In the genomic region with DNA sequence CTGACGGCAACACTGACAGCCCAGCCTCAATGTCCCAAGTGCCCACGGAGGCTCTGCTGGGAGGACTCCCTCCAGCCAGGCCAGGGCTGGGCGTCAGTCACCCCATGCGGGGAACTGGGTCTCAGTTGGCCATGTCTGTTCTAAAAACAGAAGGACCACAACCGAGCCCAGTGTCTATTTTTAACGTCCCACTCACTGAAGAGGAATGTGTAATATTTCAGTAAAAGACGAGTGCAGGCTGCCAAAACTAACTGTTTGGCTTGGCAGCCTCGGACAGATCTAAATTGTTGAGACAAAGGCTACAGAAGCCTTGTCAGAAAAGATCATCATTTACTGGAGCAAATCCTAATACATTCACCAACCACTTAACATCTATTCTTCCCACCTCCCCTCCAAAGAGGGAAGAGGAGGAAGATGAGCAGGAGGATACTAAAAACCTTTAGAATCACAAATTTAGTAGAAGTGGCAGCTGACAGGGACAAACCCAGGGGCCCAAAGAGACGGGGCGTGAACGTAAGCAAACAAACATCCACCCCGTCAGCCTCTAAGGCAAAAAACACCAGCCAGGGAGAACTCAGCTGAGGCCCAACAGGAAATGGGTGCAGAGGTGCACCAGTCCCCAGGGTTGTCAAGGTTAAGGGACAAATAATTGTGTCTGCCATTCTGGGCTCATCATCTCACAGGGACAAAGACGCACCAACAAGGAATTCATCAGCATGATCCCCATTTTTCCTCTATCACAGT, we compare ENCODE assay signal across 9 cellular contexts. TPM values are rescaled to one million over a fixed set of nuclear protein-coding genes. Genes with fewer than 3 reads are reported as not detected.
DNase-seq lines count a peak whose midpoint lies in the region; ATAC-seq and TF ChIP-seq lines count a peak whose summit lies in the region.
"Had no signal": no experiment of that assay in that cellular context is flagged by ENCODE, and none has a peak within 500 bp of the region (broad histone marks: within the 10 kb centered on the region; RNA-seq: fewer than 3 reads in every experiment).

No MANE protein-coding gene starts in this region.

- H3K27me3 ChIP-seq in adrenal gland (no peaks in the 10 kb centered on the region), heart right ventricle (no peaks in the 10 kb centered on the region)

- DNase-seq in GM03348 (ENCODE audit: low spot score) (peak; percentile 89), adrenal gland (peak; percentile 47 to 92 (median 79)), heart right ventricle (peak; percentile 57 to 88), skeletal muscle cell (ENCODE audit: low read depth) (peak; percentile 79), iPS-NIHi7 (ENCODE audit: extremely low spot score) (no peak), SW480 (ENCODE audit: low spot score) (no peak)
- no peak for DNase-seq in activated CD4-positive, alpha-beta T cell treated with anti-CD3 and anti-CD28 coated beads, Interleukin-2, amount 50 U/mL, for 48 hours

- TF ChIP-seq POLR2A in adrenal gland (IDR thresholded peaks at IDR 0.05), result no peak

- H3K4me3 ChIP-seq in adrenal gland, result no peak overlapping the region
- H3K4me3 ChIP-seq in heart right ventricle, result peak overlapping the region in 1 of 10 donors; percentile 4
- no peak overlapping the region for H3K4me3 ChIP-seq in skeletal muscle cell (ENCODE audit: low read depth, low read length)

- H3K27ac ChIP-seq in adrenal gland (peak overlapping the region in 4 of 5 donors; percentile 6 to 80 (median 44)), heart right ventricle (peak overlapping the region; percentile 72 to 94 (median 83))
- H3K27ac ChIP-seq: KMS-11 had no signal

- WGBS in adrenal gland, 4 donors, result 40 to 48% (median 43%) methylated on average over 11 to 13 of the region's 13 CpGs
- WGBS in heart right ventricle, 2 donors, result 11 to 23% methylated on average over 13 of the region's 13 CpGs

- intact Hi-C loops in adrenal gland (cut with DNase I) (no loop called here), heart right ventricle (cut with DNase I) (loop anchor here in 1 of 10 donors (2.0 kb wide), 1 partner anchor 13 kb away; no protein-coding TSS in a partner anchor)

- H3K36me3 ChIP-seq in adrenal gland (replicated peaks in 1 of 2) (no peaks in the 10 kb centered on the region), heart right ventricle (peaks cover 0 to 46% (median 10%) of the 10 kb centered on the region in 9 donors)

- no peak for TF ChIP-seq CTCF in adrenal gland (IDR thresholded peaks at IDR 0.05)
- TF ChIP-seq CTCF in heart right ventricle (IDR thresholded peaks at IDR 0.05), result no peak

- no peaks in the 10 kb centered on the region for H3K9me3 ChIP-seq in adrenal gland (replicated peaks in 1 of 3)
- H3K9me3 ChIP-seq in heart right ventricle, result peaks cover 0 to 10% (median 0%) of the 10 kb centered on the region in 11 donors

- ATAC-seq in heart right ventricle, result peak; percentile 89 to 96 (median 93)
- no peak for ATAC-seq in HG03097 (IDR thresholded peaks at IDR 0.05; ENCODE audit: low FRiP score, unreplicated experiment)

- H3K4me1 ChIP-seq in adrenal gland (replicated peaks in 1 of 2) (peaks cover 16 to 23% of the 10 kb centered on the region in 2 donors), heart right ventricle (peaks cover 28 to 72% (median 59%) of the 10 kb centered on the region in 9 donors)

RNA-seq across cellular contexts. Expression of a gene that starts 18.7 kb away (rescaled TPM):
- 10 to 100 TPM; 18.3 to 59.4 (median 41.4) TPM for total RNA-seq in adrenal gland
- polyA plus RNA-seq in adrenal gland, result 10 to 100 TPM; 15.2 to 22.8 (median 17.7) TPM
- total RNA-seq in heart right ventricle, result 10 to 100 TPM; 33.4 to 66.0 (median 46.0) TPM
- polyA plus RNA-seq in heart right ventricle, result 10 to 100 TPM; 26.0 to 36.4 TPM

Comparison
In these comparisons a context has a peak if more than half of its experiments do, and no peak if none do; other contexts are left out.
1. DNase-seq: peak in GM03348 (single experiment), adrenal gland (7 of 7), heart right ventricle (2 of 2) and skeletal muscle cell (single experiment); none in iPS-NIHi7 (single experiment), activated CD4-positive, alpha-beta T cell treated with anti-CD3 and anti-CD28 coated beads, Interleukin-2, amount 50 U/mL, for 48 hours (0 of 2) and SW480 (single experiment).